Comparison of ENCODE assay signal across 1 cellular context in genomic region chr17:60442271-60443201, GRCh38.
TF ChIP-seq lines count a peak whose summit lies in the region.

No MANE protein-coding gene starts in this region.

TF ChIP-seq in HepG2, 621 proteins besides CTCF, POLR2A, EP300 and RAD21 (continued from another document):
- TF ChIP-seq, protein P1, sequence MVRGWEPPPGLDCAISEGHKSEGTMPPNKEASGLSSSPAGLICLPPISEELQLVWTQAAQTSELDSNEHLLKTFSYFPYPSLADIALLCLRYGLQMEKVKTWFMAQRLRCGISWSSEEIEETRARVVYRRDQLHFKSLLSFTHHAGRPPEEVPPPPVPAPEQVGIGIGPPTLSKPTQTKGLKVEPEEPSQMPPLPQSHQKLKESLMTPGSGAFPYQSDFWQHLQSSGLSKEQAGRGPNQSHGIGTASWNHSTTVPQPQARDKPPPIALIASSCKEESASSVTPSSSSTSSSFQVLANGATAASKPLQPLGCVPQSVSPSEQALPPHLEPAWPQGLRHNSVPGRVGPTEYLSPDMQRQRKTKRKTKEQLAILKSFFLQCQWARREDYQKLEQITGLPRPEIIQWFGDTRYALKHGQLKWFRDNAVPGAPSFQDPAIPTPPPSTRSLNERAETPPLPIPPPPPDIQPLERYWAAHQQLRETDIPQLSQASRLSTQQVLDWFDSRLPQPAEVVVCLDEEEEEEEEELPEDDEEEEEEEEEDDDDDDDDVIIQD (CRISPR knock-in tag; IDR thresholded peaks at IDR 0.05; ENCODE audit: low read depth) = peak; percentile 57; the same call in 1 of the 2 replicates
- TF ChIP-seq ZNF205 (CRISPR knock-in tag; IDR thresholded peaks at IDR 0.05) (peak; percentile 47; the same call in 1 of the 2 replicates), SAP130 (CRISPR knock-in tag; IDR thresholded peaks at IDR 0.05; ENCODE audit: low read depth) (peak; percentile 77), TEAD3 (CRISPR knock-in tag; optimal IDR thresholded peaks at IDR 0.05; ENCODE audit: borderline replicate concordance) (peak; percentile 77), PCBP1 (IDR thresholded peaks at IDR 0.05; ENCODE audit: borderline replicate concordance, low read depth, low read length) (no peak), HES4 (CRISPR knock-in tag; IDR thresholded peaks at IDR 0.05; ENCODE audit: borderline replicate concordance) (no peak), ZIK1 (CRISPR knock-in tag; IDR thresholded peaks at IDR 0.05; ENCODE audit: borderline replicate concordance, low read depth) (no peak), FOXA3 (CRISPR knock-in tag; IDR thresholded peaks at IDR 0.05) (peak; percentile 21; the same call in 1 of the 2 replicates), FOXP4 (CRISPR knock-in tag; IDR thresholded peaks at IDR 0.05) (0 out of 2 replicates have a peak, but pooled peaks have one; percentile 19), SOX13 (IDR thresholded peaks at IDR 0.05) (no peak), SOX13 (CRISPR knock-in tag; conservative IDR thresholded peaks at IDR 0.05 in 1 of 2, IDR thresholded peaks at IDR 0.05 in 1 of 2) (peak in 1 of 2 experiments; percentile 24; a peak in 1 of 4 replicates), ETV5 (CRISPR knock-in tag; IDR thresholded peaks at IDR 0.05; ENCODE audit: borderline replicate concordance) (peak; percentile 18; the same call in 1 of the 2 replicates), CHD4 (IDR thresholded peaks at IDR 0.05; ENCODE audit: borderline replicate concordance, low read length) (no peak), XRCC5 (optimal IDR thresholded peaks at IDR 0.05; ENCODE audit: low read length) (no peak), ZGPAT (CRISPR knock-in tag; IDR thresholded peaks at IDR 0.05) (0 out of 2 replicates have a peak, but pooled peaks have one; percentile 24), REL (CRISPR knock-in tag; conservative IDR thresholded peaks at IDR 0.05) (no peak), ZNF746 (CRISPR knock-in tag; IDR thresholded peaks at IDR 0.05) (no peak), SRSF9 (IDR thresholded peaks at IDR 0.05; ENCODE audit: borderline replicate concordance, insufficient read depth, low read depth, low read length, poor library complexity, severe bottlenecking) (no peak), KAT8 (CRISPR knock-in tag; IDR thresholded peaks at IDR 0.05) (peak; percentile 23; the same call in 1 of the 2 replicates), IRF2 (CRISPR knock-in tag; IDR thresholded peaks at IDR 0.05) (0 out of 2 replicates have a peak, but pooled peaks have one; percentile 55), ARNT (IDR thresholded peaks at IDR 0.05) (no peak), RXRB (CRISPR knock-in tag; IDR thresholded peaks at IDR 0.05; ENCODE audit: borderline replicate concordance) (peak; percentile 42; the same call in 1 of the 2 replicates), KMT2B (CRISPR knock-in tag; IDR thresholded peaks at IDR 0.05) (peak; percentile 12; the same call in 1 of the 2 replicates)
- TF ChIP-seq, protein P2, sequence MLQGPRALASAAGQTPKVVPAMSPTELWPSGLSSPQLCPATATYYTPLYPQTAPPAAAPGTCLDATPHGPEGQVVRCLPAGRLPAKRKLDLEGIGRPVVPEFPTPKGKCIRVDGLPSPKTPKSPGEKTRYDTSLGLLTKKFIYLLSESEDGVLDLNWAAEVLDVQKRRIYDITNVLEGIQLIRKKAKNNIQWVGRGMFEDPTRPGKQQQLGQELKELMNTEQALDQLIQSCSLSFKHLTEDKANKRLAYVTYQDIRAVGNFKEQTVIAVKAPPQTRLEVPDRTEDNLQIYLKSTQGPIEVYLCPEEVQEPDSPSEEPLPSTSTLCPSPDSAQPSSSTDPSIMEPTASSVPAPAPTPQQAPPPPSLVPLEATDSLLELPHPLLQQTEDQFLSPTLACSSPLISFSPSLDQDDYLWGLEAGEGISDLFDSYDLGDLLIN (CRISPR knock-in tag; IDR thresholded peaks at IDR 0.05; ENCODE audit: borderline replicate concordance) = no peak
